In genomic region chr12:109732321-109733305, GRCh38 we compare ENCODE assay signal across 17 cellular contexts. TPM values are rescaled to one million over a fixed set of nuclear protein-coding genes. Genes with fewer than 3 reads are reported as not detected.
A peak's percentile ranks its signal among the peaks of the same experiment; 100 is the strongest.
DNase-seq lines count a peak whose midpoint lies in the region; TF ChIP-seq lines count a peak whose summit lies in the region.
"Had no signal": no experiment of that assay in that cellular context is flagged by ENCODE, and none has a peak within 500 bp of the region (broad histone marks: within the 10 kb centered on the region; RNA-seq: fewer than 3 reads in every experiment).

No MANE protein-coding gene starts in this region.

- H3K9me3 Mint-ChIP-seq in activated naive CD4-positive, alpha-beta T cell treated with anti-CD3 and anti-CD28 coated beads, Interleukin-2, amount 10 ng/mL, durations not matched to agents 7 days and 5 days = no peaks in the 10 kb centered on the region
- H3K9me3 Mint-ChIP-seq in nephron progenitor cell (no peaks in the 10 kb centered on the region), HFFc6 (no peaks in the 10 kb centered on the region)
- H3K9me3 Mint-ChIP-seq: activated CD8-positive, alpha-beta T cell treated with anti-CD3 and anti-CD28 coated beads for 36 hours; CD8-positive, alpha-beta memory T cell; dendritic cell treated with granulocyte-macrophage colony-stimulating factor and Interleukin-4, amounts not matched to agents 40 ng/mL and 50 ng/mL, for 4 days had no signal

- DNase-seq in activated naive CD4-positive, alpha-beta T cell treated with anti-CD3 and anti-CD28 coated beads, Interleukin-2, amount 10 ng/mL, durations not matched to agents 7 days and 5 days = peak; percentile 7
- DNase-seq in activated naive CD4-positive, alpha-beta T cell treated with anti-CD3 and anti-CD28 coated beads, Interleukin-2, amount 50 U/mL, for 16 hours = no peak
- peak in 9 of 61 donors; percentile 28 to 54 (median 39) for DNase-seq in caudate nucleus (lab: John Stamatoyannopoulos, UW)
- peak; percentile 1 for DNase-seq in nephron progenitor cell
- DNase-seq in activated CD4-positive, alpha-beta T cell treated with anti-CD3 and anti-CD28 coated beads for 4 hours = no peak
- DNase-seq in OCI-M2 (lab: John Stamatoyannopoulos, UW; ENCODE audit: unreplicated experiment) = no peak
- no peak for DNase-seq in HFFc6
- DNase-seq: activated CD8-positive, alpha-beta T cell treated with anti-CD3 and anti-CD28 coated beads for 36 hours; activated gamma-delta T cell; MV-4-11; NCI-H774; stimulated activated CD4-positive, alpha-beta T cell treated with anti-CD3 and anti-CD28 coated beads, Interleukin-15, amount 100 ng/mL, for 24 hours; SW 1271 had no signal

- TF ChIP-seq CTCF in nephron progenitor cell (IDR thresholded peaks at IDR 0.05) (no peak), HFFc6 (IDR thresholded peaks at IDR 0.05) (no peak)

- no peak overlapping the region for H3K4me3 Mint-ChIP-seq in activated naive CD4-positive, alpha-beta T cell treated with anti-CD3 and anti-CD28 coated beads, Interleukin-2, amount 10 ng/mL, durations not matched to agents 7 days and 5 days
- no peak overlapping the region for H3K4me3 Mint-ChIP-seq in nephron progenitor cell
- H3K4me3 Mint-ChIP-seq in HFFc6 = no peak overlapping the region
- H3K4me3 Mint-ChIP-seq: activated CD8-positive, alpha-beta T cell treated with anti-CD3 and anti-CD28 coated beads for 36 hours; CD8-positive, alpha-beta memory T cell; dendritic cell treated with granulocyte-macrophage colony-stimulating factor and Interleukin-4, amounts not matched to agents 40 ng/mL and 50 ng/mL, for 4 days had no signal

- H3K27me3 Mint-ChIP-seq in activated naive CD4-positive, alpha-beta T cell treated with anti-CD3 and anti-CD28 coated beads, Interleukin-2, amount 10 ng/mL, durations not matched to agents 7 days and 5 days = peaks cover 37% of the 10 kb centered on the region
- H3K27me3 Mint-ChIP-seq in nephron progenitor cell (ENCODE audit: low read depth, poor library complexity) (peaks cover 15% of the 10 kb centered on the region), HFFc6 (ENCODE audit: insufficient read depth) (peaks cover 60% of the 10 kb centered on the region)

- no peaks in the 10 kb centered on the region for H3K4me1 Mint-ChIP-seq in activated naive CD4-positive, alpha-beta T cell treated with anti-CD3 and anti-CD28 coated beads, Interleukin-2, amount 10 ng/mL, durations not matched to agents 7 days and 5 days
- peaks cover 29% of the 10 kb centered on the region for H3K4me1 Mint-ChIP-seq in nephron progenitor cell
- H3K4me1 Mint-ChIP-seq in HFFc6 (ENCODE audit: low read depth) = no peaks in the 10 kb centered on the region
- H3K4me1 Mint-ChIP-seq: CD8-positive, alpha-beta memory T cell had no signal

- CTCF ChIA-PET in activated naive CD4-positive, alpha-beta T cell treated with anti-CD3 and anti-CD28 coated beads, Interleukin-2, amount 10 ng/mL, durations not matched to agents 7 days and 5 days (lab: Charles Lee) = no interaction called here

- peak overlapping the region; percentile 58 for H3K27ac ChIP-seq in caudate nucleus (ENCODE audit: low read depth, low read length)
- peak overlapping the region; percentile 68 for H3K27ac ChIP-seq in temporal lobe (ENCODE audit: low read depth, low read length)
- H3K27ac ChIP-seq: prostate gland had no signal

- H3K27ac Mint-ChIP-seq in activated naive CD4-positive, alpha-beta T cell treated with anti-CD3 and anti-CD28 coated beads, Interleukin-2, amount 10 ng/mL, durations not matched to agents 7 days and 5 days = no peak overlapping the region
- H3K27ac Mint-ChIP-seq in nephron progenitor cell (no peak overlapping the region), HFFc6 (no peak overlapping the region)
- H3K27ac Mint-ChIP-seq: activated CD8-positive, alpha-beta T cell treated with anti-CD3 and anti-CD28 coated beads for 36 hours; dendritic cell treated with granulocyte-macrophage colony-stimulating factor and Interleukin-4, amounts not matched to agents 40 ng/mL and 50 ng/mL, for 4 days had no signal

- no peaks in the 10 kb centered on the region for H3K36me3 Mint-ChIP-seq in activated naive CD4-positive, alpha-beta T cell treated with anti-CD3 and anti-CD28 coated beads, Interleukin-2, amount 10 ng/mL, durations not matched to agents 7 days and 5 days
- no peaks in the 10 kb centered on the region for H3K36me3 Mint-ChIP-seq in nephron progenitor cell (ENCODE audit: low read depth)
- no peaks in the 10 kb centered on the region for H3K36me3 Mint-ChIP-seq in HFFc6 (ENCODE audit: low read depth)

RNA-seq across cellular contexts. Expression of gene FAM222A, which starts 19.0 kb away (rescaled TPM):
- total RNA-seq in temporal lobe = 3.2 TPM
- total RNA-seq in HFFc6 (2021; fragmentation: NEBNext Ultra II Directional; extraction: Animal tissue kit (Norgen Biotek cat#: 25700)) = under 1 TPM; 0.46 to 0.65 (median 0.64) TPM

Comparison
In these comparisons a context has a peak if more than half of its experiments do, and no peak if none do; other contexts are left out.
1. DNase-seq: peak in activated naive CD4-positive, alpha-beta T cell treated with anti-CD3 and anti-CD28 coated beads, Interleukin-2, amount 10 ng/mL, durations not matched to agents 7 days and 5 days (single experiment) and nephron progenitor cell (single experiment); none in activated naive CD4-positive, alpha-beta T cell treated with anti-CD3 and anti-CD28 coated beads, Interleukin-2, amount 50 U/mL, for 16 hours (single experiment), activated CD4-positive, alpha-beta T cell treated with anti-CD3 and anti-CD28 coated beads for 4 hours (0 of 2), OCI-M2 (single experiment) and HFFc6 (single experiment).